ENCODE assay signal across 1 cellular context in the genomic region with DNA sequence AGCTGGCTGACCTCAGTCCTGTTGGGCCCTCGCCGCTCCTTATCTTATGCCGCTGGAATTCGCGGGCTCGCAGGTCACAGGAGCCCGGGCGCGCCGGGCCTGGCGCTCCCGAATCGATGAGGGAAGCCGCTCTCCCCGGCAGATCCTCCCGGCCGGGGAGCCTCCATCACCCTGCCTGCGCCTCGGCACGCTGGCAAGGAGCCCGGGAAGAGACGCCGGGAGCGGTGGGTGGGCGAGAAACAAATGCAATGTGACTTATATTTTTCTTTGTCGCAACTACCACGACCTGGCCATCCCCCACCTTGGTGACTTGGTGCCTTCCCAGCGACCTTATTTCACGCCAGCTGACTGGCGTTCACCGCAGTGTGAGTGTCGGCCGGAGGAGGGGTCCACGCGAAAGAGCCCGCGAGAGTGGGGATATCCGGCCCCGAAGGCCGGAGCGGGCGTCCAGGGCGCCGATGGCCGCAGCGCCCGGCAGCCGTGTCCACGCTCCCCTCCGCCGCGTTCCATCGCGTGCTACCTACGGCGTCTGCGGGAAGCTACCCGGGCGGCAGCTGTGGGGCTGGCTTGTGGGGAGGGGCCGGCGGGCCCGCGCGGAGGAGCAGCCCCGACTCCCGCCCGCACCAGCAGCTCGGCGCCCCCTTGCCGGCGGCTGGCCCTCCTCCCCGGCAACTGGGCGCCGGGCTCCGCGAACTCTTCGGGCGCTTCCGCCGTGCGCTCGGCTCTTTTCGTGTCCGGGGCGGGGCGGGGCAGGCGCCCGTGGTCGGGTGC.
A peak's percentile ranks its signal among the peaks of the same experiment; 100 is the strongest.
TF ChIP-seq lines count a peak whose summit lies in the region.

No MANE protein-coding gene starts in this region.

TF ChIP-seq in HepG2, 621 proteins besides CTCF, POLR2A, EP300 and RAD21 (continued from another document and continues in another):
- TF ChIP-seq, protein P1, sequence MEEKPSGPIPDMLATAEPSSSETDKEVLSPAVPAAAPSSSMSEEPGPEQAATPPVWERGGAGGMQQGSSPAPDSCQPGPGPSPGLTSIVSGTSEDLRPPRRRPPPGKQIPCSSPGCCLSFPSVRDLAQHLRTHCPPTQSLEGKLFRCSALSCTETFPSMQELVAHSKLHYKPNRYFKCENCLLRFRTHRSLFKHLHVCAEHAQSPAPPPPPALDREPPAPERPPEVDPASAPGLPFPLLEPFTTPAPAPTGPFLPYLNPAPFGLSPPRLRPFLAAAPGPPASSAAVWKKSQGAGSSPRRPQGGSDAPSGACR (CRISPR knock-in tag; IDR thresholded peaks at IDR 0.05): no peak
- TF ChIP-seq, protein P2, sequence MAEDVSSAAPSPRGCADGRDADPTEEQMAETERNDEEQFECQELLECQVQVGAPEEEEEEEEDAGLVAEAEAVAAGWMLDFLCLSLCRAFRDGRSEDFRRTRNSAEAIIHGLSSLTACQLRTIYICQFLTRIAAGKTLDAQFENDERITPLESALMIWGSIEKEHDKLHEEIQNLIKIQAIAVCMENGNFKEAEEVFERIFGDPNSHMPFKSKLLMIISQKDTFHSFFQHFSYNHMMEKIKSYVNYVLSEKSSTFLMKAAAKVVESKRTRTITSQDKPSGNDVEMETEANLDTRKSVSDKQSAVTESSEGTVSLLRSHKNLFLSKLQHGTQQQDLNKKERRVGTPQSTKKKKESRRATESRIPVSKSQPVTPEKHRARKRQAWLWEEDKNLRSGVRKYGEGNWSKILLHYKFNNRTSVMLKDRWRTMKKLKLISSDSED (CRISPR knock-in tag; IDR thresholded peaks at IDR 0.05): no peak
- TF ChIP-seq IKZF4 (CRISPR knock-in tag; IDR thresholded peaks at IDR 0.05; ENCODE audit: borderline replicate concordance, low read depth, not compliant biosample characterization) (peak; percentile 34), ARID2 (CRISPR knock-in tag; IDR thresholded peaks at IDR 0.05; ENCODE audit: borderline replicate concordance) (no peak), NCOA1 (CRISPR knock-in tag; IDR thresholded peaks at IDR 0.05) (no peak), ZNF644 (CRISPR knock-in tag; IDR thresholded peaks at IDR 0.05; ENCODE audit: low read depth) (no peak), ZNF530 (CRISPR knock-in tag; IDR thresholded peaks at IDR 0.05; ENCODE audit: low read depth) (0 out of 2 replicates have a peak, but pooled peaks have one; percentile 39), HNRNPL (IDR thresholded peaks at IDR 0.05; ENCODE audit: low read depth, low read length) (no peak), HDAC6 (IDR thresholded peaks at IDR 0.05; ENCODE audit: low read depth, low read length) (no peak), SP1 (IDR thresholded peaks at IDR 0.05) (no peak), SP1 (CRISPR knock-in tag; IDR thresholded peaks at IDR 0.05) (no peak), ZNF251 (CRISPR knock-in tag; IDR thresholded peaks at IDR 0.05) (no peak), ELF4 (CRISPR knock-in tag; IDR thresholded peaks at IDR 0.05; ENCODE audit: borderline replicate concordance) (no peak), MBNL3 (CRISPR knock-in tag; conservative IDR thresholded peaks at IDR 0.05) (no peak), ZFX (CRISPR knock-in tag; IDR thresholded peaks at IDR 0.05; ENCODE audit: low read depth) (peak; percentile 78), RFXAP (CRISPR knock-in tag; IDR thresholded peaks at IDR 0.05; ENCODE audit: borderline replicate concordance) (no peak), ZBTB21 (CRISPR knock-in tag; IDR thresholded peaks at IDR 0.05) (no peak), ZNF382 (CRISPR knock-in tag; IDR thresholded peaks at IDR 0.05; ENCODE audit: borderline replicate concordance) (no peak), AHR (CRISPR knock-in tag; IDR thresholded peaks at IDR 0.05) (no peak), RBM39 (IDR thresholded peaks at IDR 0.05; ENCODE audit: low read depth, low read length, poor library complexity, severe bottlenecking) (peak; percentile 68), CENPX (CRISPR knock-in tag; IDR thresholded peaks at IDR 0.05) (no peak), ZNF746 (CRISPR knock-in tag; IDR thresholded peaks at IDR 0.05) (no peak), ZNF430 (CRISPR knock-in tag; IDR thresholded peaks at IDR 0.05) (peak; percentile 43; the same call in 1 of the 2 replicates), HOXA9 (CRISPR knock-in tag; IDR thresholded peaks at IDR 0.05; ENCODE audit: borderline replicate concordance) (0 out of 2 replicates have a peak, but pooled peaks have one; percentile 27), GATA4 (IDR thresholded peaks at IDR 0.05; ENCODE audit: borderline replicate concordance, low read depth) (no peak), ZNF598 (CRISPR knock-in tag; IDR thresholded peaks at IDR 0.05; ENCODE audit: borderline replicate concordance) (no peak), ZNF563 (CRISPR knock-in tag; IDR thresholded peaks at IDR 0.05) (peak; percentile 94)
- TF ChIP-seq, protein P3, sequence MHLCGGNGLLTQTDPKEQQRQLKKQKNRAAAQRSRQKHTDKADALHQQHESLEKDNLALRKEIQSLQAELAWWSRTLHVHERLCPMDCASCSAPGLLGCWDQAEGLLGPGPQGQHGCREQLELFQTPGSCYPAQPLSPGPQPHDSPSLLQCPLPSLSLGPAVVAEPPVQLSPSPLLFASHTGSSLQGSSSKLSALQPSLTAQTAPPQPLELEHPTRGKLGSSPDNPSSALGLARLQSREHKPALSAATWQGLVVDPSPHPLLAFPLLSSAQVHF (CRISPR knock-in tag; IDR thresholded peaks at IDR 0.05): no peak
- TF ChIP-seq, protein P4, sequence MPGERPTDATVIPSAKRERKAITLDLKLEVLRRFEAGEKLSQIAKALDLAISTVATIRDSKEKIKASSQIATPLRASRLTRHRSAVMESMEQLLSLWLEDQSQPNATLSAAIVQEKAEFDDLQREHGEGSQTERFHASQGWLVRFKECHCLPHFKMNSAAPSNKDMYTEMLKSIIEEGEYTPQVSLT (CRISPR knock-in tag; IDR thresholded peaks at IDR 0.05; ENCODE audit: borderline replicate concordance, low read depth): no peak; the same call in 1 of the 2 replicates
- TF ChIP-seq, protein P5, sequence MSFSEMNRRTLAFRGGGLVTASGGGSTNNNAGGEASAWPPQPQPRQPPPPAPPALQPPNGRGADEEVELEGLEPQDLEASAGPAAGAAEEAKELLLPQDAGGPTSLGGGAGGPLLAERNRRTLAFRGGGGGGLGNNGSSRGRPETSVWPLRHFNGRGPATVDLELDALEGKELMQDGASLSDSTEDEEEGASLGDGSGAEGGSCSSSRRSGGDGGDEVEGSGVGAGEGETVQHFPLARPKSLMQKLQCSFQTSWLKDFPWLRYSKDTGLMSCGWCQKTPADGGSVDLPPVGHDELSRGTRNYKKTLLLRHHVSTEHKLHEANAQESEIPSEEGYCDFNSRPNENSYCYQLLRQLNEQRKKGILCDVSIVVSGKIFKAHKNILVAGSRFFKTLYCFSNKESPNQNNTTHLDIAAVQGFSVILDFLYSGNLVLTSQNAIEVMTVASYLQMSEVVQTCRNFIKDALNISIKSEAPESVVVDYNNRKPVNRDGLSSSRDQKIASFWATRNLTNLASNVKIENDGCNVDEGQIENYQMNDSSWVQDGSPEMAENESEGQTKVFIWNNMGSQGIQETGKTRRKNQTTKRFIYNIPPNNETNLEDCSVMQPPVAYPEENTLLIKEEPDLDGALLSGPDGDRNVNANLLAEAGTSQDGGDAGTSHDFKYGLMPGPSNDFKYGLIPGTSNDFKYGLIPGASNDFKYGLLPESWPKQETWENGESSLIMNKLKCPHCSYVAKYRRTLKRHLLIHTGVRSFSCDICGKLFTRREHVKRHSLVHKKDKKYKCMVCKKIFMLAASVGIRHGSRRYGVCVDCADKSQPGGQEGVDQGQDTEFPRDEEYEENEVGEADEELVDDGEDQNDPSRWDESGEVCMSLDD (CRISPR knock-in tag; IDR thresholded peaks at IDR 0.05; ENCODE audit: borderline replicate concordance): no peak
- TF ChIP-seq, protein P6, sequence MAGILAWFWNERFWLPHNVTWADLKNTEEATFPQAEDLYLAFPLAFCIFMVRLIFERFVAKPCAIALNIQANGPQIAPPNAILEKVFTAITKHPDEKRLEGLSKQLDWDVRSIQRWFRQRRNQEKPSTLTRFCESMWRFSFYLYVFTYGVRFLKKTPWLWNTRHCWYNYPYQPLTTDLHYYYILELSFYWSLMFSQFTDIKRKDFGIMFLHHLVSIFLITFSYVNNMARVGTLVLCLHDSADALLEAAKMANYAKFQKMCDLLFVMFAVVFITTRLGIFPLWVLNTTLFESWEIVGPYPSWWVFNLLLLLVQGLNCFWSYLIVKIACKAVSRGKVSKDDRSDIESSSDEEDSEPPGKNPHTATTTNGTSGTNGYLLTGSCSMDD (CRISPR knock-in tag; IDR thresholded peaks at IDR 0.05): no peak
- TF ChIP-seq, protein P7, sequence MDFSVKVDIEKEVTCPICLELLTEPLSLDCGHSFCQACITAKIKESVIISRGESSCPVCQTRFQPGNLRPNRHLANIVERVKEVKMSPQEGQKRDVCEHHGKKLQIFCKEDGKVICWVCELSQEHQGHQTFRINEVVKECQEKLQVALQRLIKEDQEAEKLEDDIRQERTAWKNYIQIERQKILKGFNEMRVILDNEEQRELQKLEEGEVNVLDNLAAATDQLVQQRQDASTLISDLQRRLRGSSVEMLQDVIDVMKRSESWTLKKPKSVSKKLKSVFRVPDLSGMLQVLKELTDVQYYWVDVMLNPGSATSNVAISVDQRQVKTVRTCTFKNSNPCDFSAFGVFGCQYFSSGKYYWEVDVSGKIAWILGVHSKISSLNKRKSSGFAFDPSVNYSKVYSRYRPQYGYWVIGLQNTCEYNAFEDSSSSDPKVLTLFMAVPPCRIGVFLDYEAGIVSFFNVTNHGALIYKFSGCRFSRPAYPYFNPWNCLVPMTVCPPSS (IDR thresholded peaks at IDR 0.05): no peak
- TF ChIP-seq, protein P8, sequence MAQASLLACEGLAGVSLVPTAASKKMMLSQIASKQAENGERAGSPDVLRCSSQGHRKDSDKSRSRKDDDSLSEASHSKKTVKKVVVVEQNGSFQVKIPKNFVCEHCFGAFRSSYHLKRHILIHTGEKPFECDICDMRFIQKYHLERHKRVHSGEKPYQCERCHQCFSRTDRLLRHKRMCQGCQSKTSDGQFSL (CRISPR knock-in tag; IDR thresholded peaks at IDR 0.05): no peak
- TF ChIP-seq, protein P9, sequence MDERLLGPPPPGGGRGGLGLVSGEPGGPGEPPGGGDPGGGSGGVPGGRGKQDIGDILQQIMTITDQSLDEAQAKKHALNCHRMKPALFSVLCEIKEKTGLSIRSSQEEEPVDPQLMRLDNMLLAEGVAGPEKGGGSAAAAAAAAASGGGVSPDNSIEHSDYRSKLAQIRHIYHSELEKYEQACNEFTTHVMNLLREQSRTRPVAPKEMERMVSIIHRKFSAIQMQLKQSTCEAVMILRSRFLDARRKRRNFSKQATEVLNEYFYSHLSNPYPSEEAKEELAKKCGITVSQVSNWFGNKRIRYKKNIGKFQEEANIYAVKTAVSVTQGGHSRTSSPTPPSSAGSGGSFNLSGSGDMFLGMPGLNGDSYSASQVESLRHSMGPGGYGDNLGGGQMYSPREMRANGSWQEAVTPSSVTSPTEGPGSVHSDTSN (CRISPR knock-in tag; IDR thresholded peaks at IDR 0.05): no peak
- TF ChIP-seq, protein P10, sequence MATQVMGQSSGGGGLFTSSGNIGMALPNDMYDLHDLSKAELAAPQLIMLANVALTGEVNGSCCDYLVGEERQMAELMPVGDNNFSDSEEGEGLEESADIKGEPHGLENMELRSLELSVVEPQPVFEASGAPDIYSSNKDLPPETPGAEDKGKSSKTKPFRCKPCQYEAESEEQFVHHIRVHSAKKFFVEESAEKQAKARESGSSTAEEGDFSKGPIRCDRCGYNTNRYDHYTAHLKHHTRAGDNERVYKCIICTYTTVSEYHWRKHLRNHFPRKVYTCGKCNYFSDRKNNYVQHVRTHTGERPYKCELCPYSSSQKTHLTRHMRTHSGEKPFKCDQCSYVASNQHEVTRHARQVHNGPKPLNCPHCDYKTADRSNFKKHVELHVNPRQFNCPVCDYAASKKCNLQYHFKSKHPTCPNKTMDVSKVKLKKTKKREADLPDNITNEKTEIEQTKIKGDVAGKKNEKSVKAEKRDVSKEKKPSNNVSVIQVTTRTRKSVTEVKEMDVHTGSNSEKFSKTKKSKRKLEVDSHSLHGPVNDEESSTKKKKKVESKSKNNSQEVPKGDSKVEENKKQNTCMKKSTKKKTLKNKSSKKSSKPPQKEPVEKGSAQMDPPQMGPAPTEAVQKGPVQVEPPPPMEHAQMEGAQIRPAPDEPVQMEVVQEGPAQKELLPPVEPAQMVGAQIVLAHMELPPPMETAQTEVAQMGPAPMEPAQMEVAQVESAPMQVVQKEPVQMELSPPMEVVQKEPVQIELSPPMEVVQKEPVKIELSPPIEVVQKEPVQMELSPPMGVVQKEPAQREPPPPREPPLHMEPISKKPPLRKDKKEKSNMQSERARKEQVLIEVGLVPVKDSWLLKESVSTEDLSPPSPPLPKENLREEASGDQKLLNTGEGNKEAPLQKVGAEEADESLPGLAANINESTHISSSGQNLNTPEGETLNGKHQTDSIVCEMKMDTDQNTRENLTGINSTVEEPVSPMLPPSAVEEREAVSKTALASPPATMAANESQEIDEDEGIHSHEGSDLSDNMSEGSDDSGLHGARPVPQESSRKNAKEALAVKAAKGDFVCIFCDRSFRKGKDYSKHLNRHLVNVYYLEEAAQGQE (IDR thresholded peaks at IDR 0.05; ENCODE audit: borderline replicate concordance in 1 of 2, low read depth in 1 of 2, low read length in 2 of 2): no peak
- TF ChIP-seq, protein P11, sequence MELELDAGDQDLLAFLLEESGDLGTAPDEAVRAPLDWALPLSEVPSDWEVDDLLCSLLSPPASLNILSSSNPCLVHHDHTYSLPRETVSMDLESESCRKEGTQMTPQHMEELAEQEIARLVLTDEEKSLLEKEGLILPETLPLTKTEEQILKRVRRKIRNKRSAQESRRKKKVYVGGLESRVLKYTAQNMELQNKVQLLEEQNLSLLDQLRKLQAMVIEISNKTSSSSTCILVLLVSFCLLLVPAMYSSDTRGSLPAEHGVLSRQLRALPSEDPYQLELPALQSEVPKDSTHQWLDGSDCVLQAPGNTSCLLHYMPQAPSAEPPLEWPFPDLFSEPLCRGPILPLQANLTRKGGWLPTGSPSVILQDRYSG (CRISPR knock-in tag; IDR thresholded peaks at IDR 0.05): no peak
- TF ChIP-seq, protein P12, sequence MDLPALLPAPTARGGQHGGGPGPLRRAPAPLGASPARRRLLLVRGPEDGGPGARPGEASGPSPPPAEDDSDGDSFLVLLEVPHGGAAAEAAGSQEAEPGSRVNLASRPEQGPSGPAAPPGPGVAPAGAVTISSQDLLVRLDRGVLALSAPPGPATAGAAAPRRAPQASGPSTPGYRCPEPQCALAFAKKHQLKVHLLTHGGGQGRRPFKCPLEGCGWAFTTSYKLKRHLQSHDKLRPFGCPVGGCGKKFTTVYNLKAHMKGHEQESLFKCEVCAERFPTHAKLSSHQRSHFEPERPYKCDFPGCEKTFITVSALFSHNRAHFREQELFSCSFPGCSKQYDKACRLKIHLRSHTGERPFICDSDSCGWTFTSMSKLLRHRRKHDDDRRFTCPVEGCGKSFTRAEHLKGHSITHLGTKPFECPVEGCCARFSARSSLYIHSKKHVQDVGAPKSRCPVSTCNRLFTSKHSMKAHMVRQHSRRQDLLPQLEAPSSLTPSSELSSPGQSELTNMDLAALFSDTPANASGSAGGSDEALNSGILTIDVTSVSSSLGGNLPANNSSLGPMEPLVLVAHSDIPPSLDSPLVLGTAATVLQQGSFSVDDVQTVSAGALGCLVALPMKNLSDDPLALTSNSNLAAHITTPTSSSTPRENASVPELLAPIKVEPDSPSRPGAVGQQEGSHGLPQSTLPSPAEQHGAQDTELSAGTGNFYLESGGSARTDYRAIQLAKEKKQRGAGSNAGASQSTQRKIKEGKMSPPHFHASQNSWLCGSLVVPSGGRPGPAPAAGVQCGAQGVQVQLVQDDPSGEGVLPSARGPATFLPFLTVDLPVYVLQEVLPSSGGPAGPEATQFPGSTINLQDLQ (CRISPR knock-in tag; IDR thresholded peaks at IDR 0.05): 0 out of 2 replicates have a peak, but pooled peaks have one; percentile 46
- TF ChIP-seq, protein P13, sequence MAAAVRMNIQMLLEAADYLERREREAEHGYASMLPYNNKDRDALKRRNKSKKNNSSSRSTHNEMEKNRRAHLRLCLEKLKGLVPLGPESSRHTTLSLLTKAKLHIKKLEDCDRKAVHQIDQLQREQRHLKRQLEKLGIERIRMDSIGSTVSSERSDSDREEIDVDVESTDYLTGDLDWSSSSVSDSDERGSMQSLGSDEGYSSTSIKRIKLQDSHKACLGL (CRISPR knock-in tag; IDR thresholded peaks at IDR 0.05): peak; percentile 43
